ENCODE assay signal across 10 cellular contexts in the genomic region with DNA sequence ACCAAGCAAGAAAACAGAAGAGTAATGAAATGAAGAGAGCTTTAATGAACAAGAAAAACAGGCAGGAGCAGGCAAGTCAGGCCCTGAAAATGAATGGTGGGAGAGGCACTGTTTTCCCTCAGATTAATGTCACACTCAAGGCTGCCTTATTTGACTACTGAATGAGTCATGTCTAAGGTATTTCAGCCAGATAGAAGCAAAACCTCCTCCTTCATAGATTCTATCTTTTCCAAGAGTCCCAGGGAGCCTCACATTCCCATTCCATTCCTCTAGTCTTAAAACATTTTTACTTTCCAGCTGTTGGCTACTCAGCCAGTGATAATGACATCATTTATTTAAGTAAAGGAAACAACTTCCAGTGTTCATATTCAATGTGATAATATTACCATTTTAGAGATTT.
DNase-seq lines count a peak whose midpoint lies in the region; ATAC-seq and TF ChIP-seq lines count a peak whose summit lies in the region.
"Had no signal": no experiment of that assay in that cellular context is flagged by ENCODE, and none has a peak within 500 bp of the region (broad histone marks: within the 10 kb centered on the region; RNA-seq: fewer than 3 reads in every experiment).

No MANE protein-coding gene starts in this region.

- in situ Hi-C loops in astrocyte of the cerebellum (cut with HindIII; ENCODE audit: low sequenced_read_pairs), result no loop called here
- in situ Hi-C loops in transverse colon (cut with MboI; ENCODE audit: low pct_ligation_motif_present in 1 of 4, low pct_unique_long_range_greater_than_20kb in 1 of 4, low sequenced_read_pairs in 3 of 4), result loop anchor here in 1 of 4 donors (25.0 kb wide), 1 partner anchor 169 kb away; no protein-coding TSS in a partner anchor

- TF ChIP-seq CTCF in cardiac muscle cell (IDR thresholded peaks at IDR 0.05; ENCODE audit: low read depth, low read length) (no peak), astrocyte of the cerebellum (IDR thresholded peaks at IDR 0.05; ENCODE audit: low read depth, low read length, missing control alignments) (no peak), transverse colon (IDR thresholded peaks at IDR 0.05) (no peak)

- no peak overlapping the region for H3K4me3 ChIP-seq in cardiac muscle cell
- no peak overlapping the region for H3K4me3 ChIP-seq in astrocyte of the cerebellum (ENCODE audit: low read depth, low read length)
- no peak overlapping the region for H3K4me3 ChIP-seq in transverse colon
- H3K4me3 ChIP-seq: BLaER1 treated with 17β-estradiol and CSF1 and Interleukin-3, amounts not matched to agents 10 nM and 100 nM had no signal

- H3K9me3 ChIP-seq in cardiac muscle cell (ENCODE audit: low read depth), result no peaks in the 10 kb centered on the region
- H3K9me3 ChIP-seq in transverse colon, result no peaks in the 10 kb centered on the region

- no peak for TF ChIP-seq EP300 in transverse colon (IDR thresholded peaks at IDR 0.05; ENCODE audit: low read depth)

- no peak for ATAC-seq in HG02759 (IDR thresholded peaks at IDR 0.05; ENCODE audit: unreplicated experiment)
- ATAC-seq: activated T-cell treated with anti-CD3 and anti-CD28 coated beads, Interleukin-2, amount 50 U/mL, for 4 hours had no signal

- H3K27ac ChIP-seq in cardiac muscle cell (peak overlapping the region; percentile 36), transverse colon (no peak overlapping the region)
- H3K27ac ChIP-seq: BLaER1 treated with 17β-estradiol and CSF1 and Interleukin-3, amounts not matched to agents 10 nM and 100 nM had no signal

- H3K4me1 ChIP-seq in cardiac muscle cell (ENCODE audit: low read depth) (no peaks in the 10 kb centered on the region), transverse colon (peaks cover 0 to 31% (median 3%) of the 10 kb centered on the region in 4 donors)

- intact Hi-C loops in cardiac septum (cut with DNase I), result no loop called here
- intact Hi-C loops in transverse colon (cut with DNase I; ENCODE audit: low total_unique reads), result no loop called here

- TF ChIP-seq POLR2A in transverse colon (IDR thresholded peaks at IDR 0.05), result no peak

- DNase-seq in cardiac muscle cell (ENCODE audit: low read depth in 1 of 2, low spot score in 1 of 2) (peak; percentile 36 to 96), cardiac septum (ENCODE audit: low spot score) (no peak), astrocyte of the cerebellum (ENCODE audit: low read depth) (peak; percentile 92), iPS DF 4.7 (ENCODE audit: extremely low read depth, low spot score) (peak; percentile 46), transverse colon (no peak), DMS114 treated with DMSO at 0.1 percent for 48 hours (lab: John Stamatoyannopoulos, UW; ENCODE audit: unreplicated experiment) (no peak)
- DNase-seq in stimulated activated CD4-positive, alpha-beta T cell treated with anti-CD3 and anti-CD28 coated beads, Interleukin-4, amount 100 ng/mL, for 1 hour, result no peak
- DNase-seq: activated T-cell treated with anti-CD3 and anti-CD28 coated beads, Interleukin-2, amount 50 U/mL, for 4 hours had no signal

- H3K36me3 ChIP-seq in cardiac muscle cell (no peaks in the 10 kb centered on the region), transverse colon (no peaks in the 10 kb centered on the region)
- H3K36me3 ChIP-seq: BLaER1 treated with 17β-estradiol and CSF1 and Interleukin-3, amounts not matched to agents 10 nM and 100 nM had no signal

- H3K27me3 ChIP-seq in cardiac muscle cell (no peaks in the 10 kb centered on the region), transverse colon (no peaks in the 10 kb centered on the region)
- H3K27me3 ChIP-seq: BLaER1 treated with 17β-estradiol and CSF1 and Interleukin-3, amounts not matched to agents 10 nM and 100 nM had no signal

Comparison
In these comparisons a context has a peak if more than half of its experiments do, and no peak if none do; other contexts are left out.
1. DNase-seq: peak in cardiac muscle cell (2 of 2), astrocyte of the cerebellum (single experiment) and iPS DF 4.7 (single experiment); none in cardiac septum (single experiment), stimulated activated CD4-positive, alpha-beta T cell treated with anti-CD3 and anti-CD28 coated beads, Interleukin-4, amount 100 ng/mL, for 1 hour (single experiment), transverse colon (single experiment) and DMS114 treated with DMSO at 0.1 percent for 48 hours (single experiment).